27 cellular contexts compared by ENCODE assay signal in the genomic region with DNA sequence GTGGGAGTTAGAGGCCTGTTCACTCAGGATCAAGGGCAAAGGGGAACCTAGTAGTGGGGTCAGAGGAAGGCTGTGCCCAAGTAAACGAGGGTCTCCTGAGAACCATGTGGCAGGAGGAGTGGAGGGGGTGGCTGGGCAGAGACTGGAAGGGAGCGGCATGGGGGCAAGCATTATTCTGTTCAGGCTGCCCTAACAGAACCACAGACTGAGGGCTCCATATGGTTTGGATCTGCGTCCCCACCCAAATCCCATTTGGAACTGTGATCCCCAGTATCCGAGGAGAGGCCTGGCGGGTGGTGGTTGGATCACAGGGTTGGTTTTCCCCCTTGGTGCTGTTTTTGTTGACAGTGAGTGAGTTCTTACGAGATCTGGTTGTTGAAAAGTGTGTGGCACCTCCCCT.
"Had no signal": no experiment of that assay in that cellular context is flagged by ENCODE, and none has a peak within 500 bp of the region (broad histone marks: within the 10 kb centered on the region; RNA-seq: fewer than 3 reads in every experiment).

No MANE protein-coding gene starts in this region.

- ATAC-seq: esophagus mucosa; foreskin keratinocyte; gastroesophageal sphincter; heart left ventricle; left lobe of liver; natural killer cell; psoas muscle; right cardiac atrium; stimulated activated naive B cell treated with anti-CD40 and anti-IgM and Interleukin-4, amounts not matched to agents 10 μg/mL and 1 μg/mL and 100 μg/mL, for 72 hours; upper lobe of right lung had no signal

- FAIRE-seq: kidney had no signal

- DNase-seq: dorsolateral prefrontal cortex; effector CD4-positive, alpha-beta T cell; endodermal cell; foreskin keratinocyte; heart left ventricle; kidney; natural killer cell; psoas muscle; right cardiac atrium; stimulated activated CD4-positive, alpha-beta T cell treated with anti-CD3 and anti-CD28 coated beads, Interleukin-15, amount 100 ng/mL, for 24 hours; stimulated activated CD4-positive, alpha-beta T cell treated with anti-CD3 and anti-CD28 coated beads, Interleukin-2, amount 100 ng/mL, for 48 hours; stimulated activated naive B cell treated with anti-CD40 and anti-IgM and Interleukin-4, amounts not matched to agents 10 μg/mL and 1 μg/mL and 100 μg/mL, for 72 hours; transverse colon; upper lobe of right lung; uterus had no signal

- H3K79me2 ChIP-seq: hepatocyte, parathyroid adenoma had no signal

- H3K4me3 Mint-ChIP-seq: endodermal cell; memory B cell; natural killer cell; neural crest cell; stimulated activated naive B cell treated with anti-CD40 and anti-IgM and Interleukin-4, amounts not matched to agents 10 μg/mL and 1 μg/mL and 100 μg/mL, for 72 hours; stimulated activated naive CD8-positive, alpha-beta T cell treated with anti-CD3 and anti-CD28 coated beads, Interleukin-15, Interleukin-2, amounts not matched to agents 100 ng/mL and 50 ng/mL, for 24 hours had no signal

- H3K9me3 Mint-ChIP-seq: endodermal cell; memory B cell; natural killer cell; neural crest cell; stimulated activated naive B cell treated with anti-CD40 and anti-IgM and Interleukin-4, amounts not matched to agents 10 μg/mL and 1 μg/mL and 100 μg/mL, for 72 hours; stimulated activated naive CD8-positive, alpha-beta T cell treated with anti-CD3 and anti-CD28 coated beads, Interleukin-15, Interleukin-2, amounts not matched to agents 100 ng/mL and 50 ng/mL, for 24 hours had no signal

- H3K36me3 Mint-ChIP-seq: memory B cell; natural killer cell; stimulated activated naive B cell treated with anti-CD40 and anti-IgM and Interleukin-4, amounts not matched to agents 10 μg/mL and 1 μg/mL and 100 μg/mL, for 72 hours had no signal

- H3K27me3 Mint-ChIP-seq: stimulated activated naive CD8-positive, alpha-beta T cell treated with anti-CD3 and anti-CD28 coated beads, Interleukin-15, Interleukin-2, amounts not matched to agents 100 ng/mL and 50 ng/mL, for 24 hours had no signal

- H3K4me3 ChIP-seq: dorsolateral prefrontal cortex, gastroesophageal sphincter, heart left ventricle, hepatocyte, lung, psoas muscle, skin epidermis, transverse colon, upper lobe of right lung, uterus had no signal

- H3K27ac ChIP-seq: dorsolateral prefrontal cortex, epithelial cell of prostate, foreskin keratinocyte, gastroesophageal sphincter, heart left ventricle, hepatocyte, neutrophil, parathyroid adenoma, psoas muscle, skin epidermis, transverse colon, upper lobe of right lung, uterus had no signal

- H3K27ac Mint-ChIP-seq: endodermal cell; memory B cell; natural killer cell; stimulated activated naive B cell treated with anti-CD40 and anti-IgM and Interleukin-4, amounts not matched to agents 10 μg/mL and 1 μg/mL and 100 μg/mL, for 72 hours; stimulated activated naive CD8-positive, alpha-beta T cell treated with anti-CD3 and anti-CD28 coated beads, Interleukin-15, Interleukin-2, amounts not matched to agents 100 ng/mL and 50 ng/mL, for 24 hours had no signal

- H3K4me1 Mint-ChIP-seq: endodermal cell, natural killer cell had no signal

- H3K4me2 ChIP-seq: hepatocyte had no signal

- H3K9me3 ChIP-seq: gastroesophageal sphincter, heart left ventricle, neutrophil, psoas muscle, transverse colon, upper lobe of right lung, uterus had no signal

- H2AFZ ChIP-seq: hepatocyte, parathyroid adenoma had no signal

- H3K36me3 ChIP-seq: gastroesophageal sphincter, heart left ventricle, neutrophil, transverse colon, upper lobe of right lung, uterus had no signal

- H3K27me3 ChIP-seq: dorsolateral prefrontal cortex, gastroesophageal sphincter, heart left ventricle, hepatocyte, neutrophil, transverse colon, upper lobe of right lung, uterus had no signal

- H3K4me1 ChIP-seq: foreskin keratinocyte, parathyroid adenoma, psoas muscle, transverse colon, upper lobe of right lung, uterus had no signal

- H3K9ac ChIP-seq: parathyroid adenoma had no signal
